ENCODE assay signal across 1 cellular context in genomic region chr7:132424277-132424676, GRCh38.
TF ChIP-seq lines count a peak whose summit lies in the region.

No MANE protein-coding gene starts in this region.

TF ChIP-seq in H1, 55 proteins besides CTCF, POLR2A, EP300 and RAD21:
- TF ChIP-seq KDM4A (IDR thresholded peaks at IDR 0.05; ENCODE audit: low read depth, low read length, severe bottlenecking) (peak; percentile 30), CHD2 (IDR thresholded peaks at IDR 0.05; ENCODE audit: low read length) (no peak)
